Comparison of ENCODE assay signal across 8 cellular contexts in genomic region chr12:122022393-122023338, GRCh38. TPM values are rescaled to one million over a fixed set of nuclear protein-coding genes. Genes with fewer than 3 reads are reported as not detected.
DNase-seq lines count a peak whose midpoint lies in the region; ATAC-seq and TF ChIP-seq lines count a peak whose summit lies in the region.

No MANE protein-coding gene starts in this region.

- H3K4me3 Mint-ChIP-seq in Caco-2 (ENCODE audit: unreplicated experiment) (peak overlapping the region; percentile 86), natural killer cell (peak overlapping the region; percentile 82)
- peak overlapping the region; percentile 80 for H3K4me3 Mint-ChIP-seq in activated T-cell treated with anti-CD3 and anti-CD28 coated beads, Interleukin-2, amount 50 U/mL, for 4 hours

- H3K4me1 Mint-ChIP-seq in Caco-2 (ENCODE audit: low read depth, unreplicated experiment), result no peaks in the 10 kb centered on the region
- peaks cover 10% of the 10 kb centered on the region for H3K4me1 Mint-ChIP-seq in activated T-cell treated with anti-CD3 and anti-CD28 coated beads, Interleukin-2, amount 50 U/mL, for 4 hours (ENCODE audit: low read depth)
- H3K4me1 Mint-ChIP-seq in natural killer cell, result peaks cover 0 to 9% of the 10 kb centered on the region in 2 donors

- peak overlapping the region; percentile 39 for H3K27ac Mint-ChIP-seq in Caco-2 (ENCODE audit: unreplicated experiment)
- H3K27ac Mint-ChIP-seq in natural killer cell, result no peak overlapping the region

- ATAC-seq in activated T-cell treated with anti-CD3 and anti-CD28 coated beads, Interleukin-2, amount 50 U/mL, for 4 hours, result peak; percentile 47 to 55
- ATAC-seq in natural killer cell (peak in 2 of 3 donors; percentile 37 to 40), HG02852 (IDR thresholded peaks at IDR 0.05; ENCODE audit: unreplicated experiment) (no peak)

- CTCF ChIA-PET in Caco-2 (lab: Charles Lee), result interaction anchor here (0.6 to 0.7 kb wide), 2 partner anchors 132 to 614 kb away, joined by 3 to 4 read pairs; no protein-coding TSS in a partner anchor

- H3K4me3 ChIP-seq in Caco-2 (ENCODE audit: low read depth, low read length) (peak overlapping the region; percentile 65), HUES6 (ENCODE audit: low read depth, low read length) (peak overlapping the region; percentile 73), fibroblast of pulmonary artery (replicated peaks; ENCODE audit: low read depth, low read length) (peak overlapping the region; percentile 59)

- H3K9me3 ChIP-seq in Caco-2, result peaks cover 13% of the 10 kb centered on the region; the same call in 1 of the 2 replicates
- peaks cover 6% of the 10 kb centered on the region; the same call in 1 of the 2 replicates for H3K9me3 ChIP-seq in HUES6 (ENCODE audit: control insufficient read depth, insufficient read depth, low read depth, low read length)

- H3K36me3 Mint-ChIP-seq in Caco-2 (ENCODE audit: insufficient read depth, unreplicated experiment) (no peaks in the 10 kb centered on the region), natural killer cell (no peaks in the 10 kb centered on the region)
- H3K36me3 Mint-ChIP-seq in activated T-cell treated with anti-CD3 and anti-CD28 coated beads, Interleukin-2, amount 50 U/mL, for 4 hours (ENCODE audit: insufficient read depth), result no peaks in the 10 kb centered on the region

- H3K27me3 Mint-ChIP-seq in Caco-2 (ENCODE audit: insufficient read depth, unreplicated experiment), result no peaks in the 10 kb centered on the region
- H3K27me3 Mint-ChIP-seq in activated T-cell treated with anti-CD3 and anti-CD28 coated beads, Interleukin-2, amount 50 U/mL, for 4 hours (ENCODE audit: low read depth), result peaks cover 26% of the 10 kb centered on the region
- H3K27me3 Mint-ChIP-seq in natural killer cell (ENCODE audit: low read depth in 2 of 2), result peaks cover 22 to 29% of the 10 kb centered on the region in 2 donors

- no peak overlapping the region for H3K27ac ChIP-seq in HUES6 (ENCODE audit: low read depth, low read length)

- H3K4me1 ChIP-seq in Caco-2 (peaks cover 10% of the 10 kb centered on the region), HUES6 (ENCODE audit: control insufficient read depth, insufficient read depth, low read length) (peaks cover 18% of the 10 kb centered on the region)

- peak overlapping the region; percentile 77 for H3K9ac ChIP-seq in HUES6 (ENCODE audit: low read length)

- DNase-seq in Caco-2, result peak in 1 of 2 experiments; percentile 46
- DNase-seq in activated T-cell treated with anti-CD3 and anti-CD28 coated beads, Interleukin-2, amount 50 U/mL, for 4 hours, result no peak
- DNase-seq in fibroblast of pulmonary artery (ENCODE audit: low read depth), result peak; percentile 11
- no peak for DNase-seq in natural killer cell
- no peak for DNase-seq in HT-29 (ENCODE audit: low spot score)
- DNase-seq in MV-4-11 (lab: John Stamatoyannopoulos, UW), result no peak

- POLR2A ChIA-PET in Caco-2 (lab: Charles Lee), result interaction anchor here (0.8 kb wide), 1 partner anchor 25 kb away, joined by 3 read pairs; no protein-coding TSS in a partner anchor

- H3K9me3 Mint-ChIP-seq in Caco-2 (ENCODE audit: unreplicated experiment) (peaks cover 15% of the 10 kb centered on the region), natural killer cell (no peaks in the 10 kb centered on the region)
- H3K9me3 Mint-ChIP-seq in activated T-cell treated with anti-CD3 and anti-CD28 coated beads, Interleukin-2, amount 50 U/mL, for 4 hours, result peaks cover 6% of the 10 kb centered on the region

- TF ChIP-seq CTCF in Caco-2 (IDR thresholded peaks at IDR 0.05; ENCODE audit: insufficient read depth in 1 of 2, low read depth in 1 of 2, low read length in 1 of 2, severe bottlenecking in 1 of 2, unreplicated experiment in 1 of 2), result no peak
- no peak for TF ChIP-seq CTCF in fibroblast of pulmonary artery (IDR thresholded peaks at IDR 0.05; ENCODE audit: low read length, missing control alignments)
- no peak for TF ChIP-seq CTCF in natural killer cell (IDR thresholded peaks at IDR 0.05)

- no TSS peak for BruUV-seq in Caco-2 (replicated peaks; lab: Mats Ljungman, UMichigan)

- H3K27me3 ChIP-seq in Caco-2 (replicated peaks; ENCODE audit: control insufficient read depth, insufficient read depth, low read length) (no peaks in the 10 kb centered on the region), HUES6 (ENCODE audit: control insufficient read depth, insufficient read depth, low read length) (peaks cover 20% of the 10 kb centered on the region)

- intact Hi-C loops in Caco-2 (cut with micrococcal nuclease; ENCODE audit: unreplicated experiment) (loop anchor here (2.0 kb wide), 1 partner anchor 18 kb away; no protein-coding TSS in a partner anchor), natural killer cell (cut with micrococcal nuclease) (no loop called here)

- H3K36me3 ChIP-seq in Caco-2 (ENCODE audit: control insufficient read depth, insufficient read depth, low read length) (no peaks in the 10 kb centered on the region), HUES6 (ENCODE audit: control insufficient read depth, insufficient read depth, low read length) (no peaks in the 10 kb centered on the region)

RNA-seq across cellular contexts. Expression of gene BCL7A, which starts 1.0 kb away (rescaled TPM):
- total RNA-seq in Caco-2 (2022) (13.0 and 15.5 TPM in 2 replicates), natural killer cell (1 to 10 TPM in 1 of 3 donors, under 1 TPM in 2; 0.85 to 1.1 (median 0.96) TPM)
- total RNA-seq in activated T-cell treated with anti-CD3 and anti-CD28 coated beads, Interleukin-2, amount 50 U/mL, for 4 hours, result 10 to 100 TPM in 1 of 3 donors, 1 to 10 TPM in 2; 8.9 to 10.6 (median 9.0) TPM
- 8.3 and 11.0 TPM in 2 replicates for total RNA-seq in HT-29 (2014; rRNA removed; shearing (Covaris generic))

RNA-seq across cellular contexts. Expression of gene MLXIP, which starts 55.9 kb away (rescaled TPM):
- total RNA-seq in Caco-2 (2022), result 51.3 and 54.5 TPM in 2 replicates
- 10 to 100 TPM; 35.9 to 42.3 (median 37.9) TPM for total RNA-seq in activated T-cell treated with anti-CD3 and anti-CD28 coated beads, Interleukin-2, amount 50 U/mL, for 4 hours
- 10 to 100 TPM; 83.8 to 92.4 (median 86.1) TPM for total RNA-seq in natural killer cell
- total RNA-seq in HT-29 (2014; rRNA removed; shearing (Covaris generic)), result 22.8 and 31.3 TPM in 2 replicates
